In the genomic region with DNA sequence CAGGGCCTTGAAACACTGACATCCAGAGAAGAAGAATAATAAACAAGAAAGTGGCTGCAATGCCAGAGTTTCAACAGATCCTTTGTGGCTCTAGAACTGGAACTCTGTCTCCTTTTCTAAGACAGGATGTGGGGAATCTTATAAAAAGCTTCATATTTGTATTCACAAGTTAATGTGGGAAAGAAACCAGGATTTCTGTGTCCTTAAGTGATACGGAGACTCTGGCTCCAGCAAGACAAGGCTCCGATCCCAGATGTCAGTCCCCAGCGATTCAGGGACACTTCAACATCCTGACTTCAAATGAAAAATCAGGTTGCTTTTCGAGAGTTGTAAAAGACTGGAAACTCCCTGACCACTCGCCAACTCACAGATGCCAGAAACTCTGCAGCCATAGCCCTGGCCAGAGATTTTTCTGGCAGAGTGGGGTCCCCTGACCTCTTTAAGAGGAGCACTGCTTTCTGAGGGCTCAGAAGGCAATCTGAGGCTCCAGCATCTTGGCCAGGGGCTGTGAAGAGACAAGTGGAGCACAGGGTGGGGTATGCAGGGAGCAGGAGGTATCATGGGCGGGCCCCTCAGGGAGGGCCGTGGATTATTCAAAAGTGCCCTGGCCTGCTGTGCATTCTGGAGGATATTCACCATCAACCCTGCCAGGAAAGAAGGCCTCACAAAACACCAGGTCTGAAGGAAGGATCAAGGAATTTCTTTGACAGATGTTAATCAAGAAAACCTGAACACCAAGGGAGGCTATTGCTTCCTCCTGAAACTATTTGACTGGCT, we compare ENCODE assay signal across 1 cellular context.
TF ChIP-seq lines count a peak whose summit lies in the region.

No MANE protein-coding gene starts in this region.

TF ChIP-seq in GM23338, 12 proteins besides CTCF, POLR2A, EP300 and RAD21 (continued from another document):
- no peak for TF ChIP-seq ZNF462 (CRISPR knock-in tag; IDR thresholded peaks at IDR 0.05)
- TF ChIP-seq CREB1 (CRISPR knock-in tag; IDR thresholded peaks at IDR 0.05; ENCODE audit: low read depth), result no peak
- no peak for TF ChIP-seq POLR2AphosphoS5 (IDR thresholded peaks at IDR 0.05; ENCODE audit: low read depth)
- no peak for TF ChIP-seq ZNF114 (CRISPR knock-in tag; IDR thresholded peaks at IDR 0.05)
- TF ChIP-seq, protein P1, sequence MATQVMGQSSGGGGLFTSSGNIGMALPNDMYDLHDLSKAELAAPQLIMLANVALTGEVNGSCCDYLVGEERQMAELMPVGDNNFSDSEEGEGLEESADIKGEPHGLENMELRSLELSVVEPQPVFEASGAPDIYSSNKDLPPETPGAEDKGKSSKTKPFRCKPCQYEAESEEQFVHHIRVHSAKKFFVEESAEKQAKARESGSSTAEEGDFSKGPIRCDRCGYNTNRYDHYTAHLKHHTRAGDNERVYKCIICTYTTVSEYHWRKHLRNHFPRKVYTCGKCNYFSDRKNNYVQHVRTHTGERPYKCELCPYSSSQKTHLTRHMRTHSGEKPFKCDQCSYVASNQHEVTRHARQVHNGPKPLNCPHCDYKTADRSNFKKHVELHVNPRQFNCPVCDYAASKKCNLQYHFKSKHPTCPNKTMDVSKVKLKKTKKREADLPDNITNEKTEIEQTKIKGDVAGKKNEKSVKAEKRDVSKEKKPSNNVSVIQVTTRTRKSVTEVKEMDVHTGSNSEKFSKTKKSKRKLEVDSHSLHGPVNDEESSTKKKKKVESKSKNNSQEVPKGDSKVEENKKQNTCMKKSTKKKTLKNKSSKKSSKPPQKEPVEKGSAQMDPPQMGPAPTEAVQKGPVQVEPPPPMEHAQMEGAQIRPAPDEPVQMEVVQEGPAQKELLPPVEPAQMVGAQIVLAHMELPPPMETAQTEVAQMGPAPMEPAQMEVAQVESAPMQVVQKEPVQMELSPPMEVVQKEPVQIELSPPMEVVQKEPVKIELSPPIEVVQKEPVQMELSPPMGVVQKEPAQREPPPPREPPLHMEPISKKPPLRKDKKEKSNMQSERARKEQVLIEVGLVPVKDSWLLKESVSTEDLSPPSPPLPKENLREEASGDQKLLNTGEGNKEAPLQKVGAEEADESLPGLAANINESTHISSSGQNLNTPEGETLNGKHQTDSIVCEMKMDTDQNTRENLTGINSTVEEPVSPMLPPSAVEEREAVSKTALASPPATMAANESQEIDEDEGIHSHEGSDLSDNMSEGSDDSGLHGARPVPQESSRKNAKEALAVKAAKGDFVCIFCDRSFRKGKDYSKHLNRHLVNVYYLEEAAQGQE (IDR thresholded peaks at IDR 0.05; ENCODE audit: unreplicated experiment), result no peak
- no peak for TF ChIP-seq EZH2phosphoT487 (IDR thresholded peaks at IDR 0.05; ENCODE audit: unreplicated experiment)
- no peak for TF ChIP-seq NANOG (IDR thresholded peaks at IDR 0.05; ENCODE audit: borderline replicate concordance)
